ENCODE assay signal across 8 cellular contexts in the genomic region with DNA sequence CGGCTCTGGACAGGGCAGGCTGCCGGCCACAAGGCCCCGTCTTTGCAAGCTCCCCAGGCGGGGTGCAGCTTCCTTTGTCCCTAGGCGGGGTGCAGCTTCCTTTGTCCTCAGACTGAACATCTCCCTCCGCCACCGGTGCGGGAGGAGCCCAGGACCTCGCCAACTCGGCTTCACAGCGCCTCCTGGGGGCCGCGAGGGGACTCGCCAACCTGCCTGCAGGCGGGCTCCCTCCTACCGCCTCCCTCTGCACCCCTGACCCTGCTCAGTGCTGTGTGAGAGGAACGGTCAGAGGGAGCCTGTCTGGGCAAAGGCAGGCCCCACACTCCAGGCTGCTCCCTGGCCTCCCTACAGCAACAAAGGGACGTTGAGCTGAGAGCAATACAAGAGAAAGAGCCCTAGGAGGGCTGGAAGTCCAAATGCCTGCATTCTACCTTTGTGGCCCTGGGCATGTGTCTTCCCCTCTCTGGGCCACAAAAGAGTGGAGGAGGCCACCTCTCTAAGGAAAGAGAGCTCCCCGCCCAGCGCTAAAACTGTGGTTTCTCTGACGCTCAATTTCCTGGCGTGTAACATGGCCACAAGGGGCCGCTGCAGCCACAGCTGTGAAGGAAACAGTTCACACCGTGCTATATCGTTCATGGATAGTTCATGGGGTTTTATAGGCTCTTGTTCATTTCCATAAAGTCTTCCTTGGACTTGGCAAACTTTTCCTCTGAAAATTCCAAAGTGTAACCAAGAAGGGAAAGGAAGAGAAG. TPM values are rescaled to one million over a fixed set of nuclear protein-coding genes. Genes with fewer than 3 reads are reported as not detected.
DNase-seq lines count a peak whose midpoint lies in the region; ATAC-seq and TF ChIP-seq lines count a peak whose summit lies in the region.

No MANE protein-coding gene starts in this region.

- H3K4me3 Mint-ChIP-seq in neural crest cell, result peak overlapping the region; percentile 14

- DNase-seq in NCI-H2081 (lab: John Stamatoyannopoulos, UW) (peak; percentile 85 to 88), NCI-H2081 treated with DMSO at 0.1 percent for 48 hours (lab: John Stamatoyannopoulos, UW) (no peak), LNCaP clone FGC (ENCODE audit: low read depth) (peak; percentile 52), SJCRH30 (peak; percentile 59 to 85), activated gamma-delta T cell treated with Interleukin-2 at 50 U/mL for 16 hours (peak; percentile 79), foreskin keratinocyte (peak; percentile 84 to 93), neural crest cell (ENCODE audit: low read depth, low spot score) (peak; percentile 90)
- peak; percentile 86 for DNase-seq in stimulated activated naive CD8-positive, alpha-beta T cell treated with anti-CD3 and anti-CD28 coated beads, Interleukin-15, Interleukin-2, amounts not matched to agents 100 U/mL and 50 U/mL, for 24 hours

- H3K27ac ChIP-seq in SJCRH30 (no peak overlapping the region), foreskin keratinocyte (peak overlapping the region; percentile 85)

- TF ChIP-seq CTCF in LNCaP clone FGC (IDR thresholded peaks at IDR 0.05; ENCODE audit: control insufficient read depth, extremely low read depth, insufficient read depth) (peak; percentile 97), foreskin keratinocyte (conservative IDR thresholded peaks at IDR 0.05) (peak; percentile 97), neural crest cell (conservative IDR thresholded peaks at IDR 0.05) (peak; percentile 98)

- no peaks in the 10 kb centered on the region for H3K27me3 ChIP-seq in SJCRH30
- H3K27me3 ChIP-seq in foreskin keratinocyte, result no peaks in the 10 kb centered on the region

- peak; percentile 66 for ATAC-seq in foreskin keratinocyte
- peak; percentile 74 for ATAC-seq in stimulated activated naive CD8-positive, alpha-beta T cell treated with anti-CD3 and anti-CD28 coated beads, Interleukin-15, Interleukin-2, amounts not matched to agents 100 U/mL and 50 U/mL, for 24 hours

- H3K9me3 Mint-ChIP-seq in neural crest cell, result peaks cover 3% of the 10 kb centered on the region

- peaks cover 36% of the 10 kb centered on the region for H3K4me1 Mint-ChIP-seq in neural crest cell

- H3K4me1 ChIP-seq in SJCRH30 (peaks cover 8% of the 10 kb centered on the region; the same call in 1 of the 2 replicates), foreskin keratinocyte (peaks cover 31% of the 10 kb centered on the region)

- H3K27me3 Mint-ChIP-seq in neural crest cell (ENCODE audit: low read depth), result no peaks in the 10 kb centered on the region

- H3K27ac Mint-ChIP-seq in neural crest cell (ENCODE audit: unreplicated experiment), result peak overlapping the region; percentile 86

- no peaks in the 10 kb centered on the region for H3K36me3 Mint-ChIP-seq in neural crest cell (ENCODE audit: low read depth)

- H3K36me3 ChIP-seq in SJCRH30, result no peaks in the 10 kb centered on the region

- H3K9me3 ChIP-seq in SJCRH30 (replicated peaks), result no peaks in the 10 kb centered on the region; the same call in 1 of the 2 replicates

- H3K4me3 ChIP-seq in LNCaP clone FGC (ENCODE audit: low read depth, low read length), result peak overlapping the region; percentile 17; the same call in 1 of the 2 replicates
- no peak overlapping the region for H3K4me3 ChIP-seq in SJCRH30

RNA-seq across cellular contexts. Expression of gene KRT19, which starts 20.9 kb away (rescaled TPM):
- total RNA-seq in SJCRH30 (2014; rRNA removed; shearing (Covaris generic)), result 0.25 TPM in 1 of 2 replicates, not detected in the other
- 225 and 517 TPM in 2 replicates for total RNA-seq in foreskin keratinocyte
- polyA plus RNA-seq in foreskin keratinocyte, result 311 and 641 TPM in 2 replicates
- 0.35 and 0.80 TPM in 2 replicates for total RNA-seq in neural crest cell

RNA-seq across cellular contexts. Expression of gene KRT9, which starts 22.8 kb away (rescaled TPM):
- not detected in 2 replicates for total RNA-seq in SJCRH30 (2014; rRNA removed; shearing (Covaris generic))
- total RNA-seq in foreskin keratinocyte (1.0 and 1.3 TPM in 2 replicates), neural crest cell (not detected in 2 replicates)
- 1.4 and 1.7 TPM in 2 replicates for polyA plus RNA-seq in foreskin keratinocyte

RNA-seq across cellular contexts. Expression of gene KRT15, which starts 30.3 kb away (rescaled TPM):
- 0.08 TPM in 1 of 2 replicates, not detected in the other for total RNA-seq in SJCRH30 (2014; rRNA removed; shearing (Covaris generic))
- total RNA-seq in foreskin keratinocyte (195 and 314 TPM in 2 replicates), neural crest cell (not detected in 2 replicates)
- 218 and 326 TPM in 2 replicates for polyA plus RNA-seq in foreskin keratinocyte

RNA-seq across cellular contexts. Expression of gene KRT14, which starts 37.7 kb away (rescaled TPM):
- not detected in 2 replicates for total RNA-seq in SJCRH30 (2014; rRNA removed; shearing (Covaris generic))
- total RNA-seq in foreskin keratinocyte, result 12,113 and 14,268 TPM in 2 replicates
- 17,138 and 18,688 TPM in 2 replicates for polyA plus RNA-seq in foreskin keratinocyte
- total RNA-seq in neural crest cell, result not detected in 2 replicates

RNA-seq across cellular contexts. Expression of gene KRT13, which starts 43.6 kb away (rescaled TPM):
- total RNA-seq in SJCRH30 (2014; rRNA removed; shearing (Covaris generic)), result 0.30 TPM in 1 of 2 replicates, not detected in the other
- total RNA-seq in foreskin keratinocyte, result 0.46 and 0.61 TPM in 2 replicates
- polyA plus RNA-seq in foreskin keratinocyte, result 0.77 and 0.88 TPM in 2 replicates
- total RNA-seq in neural crest cell, result not detected in 2 replicates

Comparison
In these comparisons a context has a peak if more than half of its experiments do, and no peak if none do; other contexts are left out.
1. RNA of gene KRT19, which starts 20.9 kb away (total RNA-seq): 225 to 517 TPM in foreskin keratinocyte; 0.35 to 0.80 TPM in neural crest cell and 0.25 TPM in SJCRH30; every median in the first group is over 100 times any median in the second.
2. RNA of gene KRT15, which starts 30.3 kb away (total RNA-seq): 195 to 314 TPM in foreskin keratinocyte; not detected in neural crest cell and 0.08 TPM in SJCRH30; every median in the first group is over 100 times any median in the second.
3. Peak in every context shown above with its lines, with median percentiles within 50 percentile points of each other: CTCF ChIP-seq.